8 cellular contexts compared by ENCODE assay signal in genomic region chr19:43503501-43504425, GRCh38. TPM values are rescaled to one million over a fixed set of nuclear protein-coding genes. Genes with fewer than 3 reads are reported as not detected.
A peak's percentile ranks its signal among the peaks of the same experiment; 100 is the strongest.
DNase-seq lines count a peak whose midpoint lies in the region; ATAC-seq and TF ChIP-seq lines count a peak whose summit lies in the region.

No MANE protein-coding gene starts in this region.

- peak overlapping the region; percentile 82 for H3K4me3 ChIP-seq in GM12865 (ENCODE audit: low read depth, low read length)
- peak overlapping the region; percentile 6 to 95 (median 67) for H3K4me3 ChIP-seq in adrenal gland
- H3K4me3 ChIP-seq in left ventricle myocardium inferior = peak overlapping the region; percentile 77
- peak overlapping the region; percentile 52 to 80 for H3K4me3 ChIP-seq in prostate gland
- peak overlapping the region; percentile 62 for H3K4me3 ChIP-seq in urinary bladder (ENCODE audit: low read depth, low read length)

- ATAC-seq in HG02642 (IDR thresholded peaks at IDR 0.05; ENCODE audit: poor library complexity, unreplicated experiment) = peak; percentile 92

- intact Hi-C loops in adrenal gland (cut with DNase I) (loop anchor here in 1 of 2 donors (5.0 kb wide), 1 partner anchor 36 kb away; the partner anchor contains the start of gene LYPD3), left ventricle myocardium inferior (cut with micrococcal nuclease) (no loop called here), prostate gland (cut with DNase I) (loop anchor here (5.0 kb wide), 1 partner anchor 41 kb away; no protein-coding TSS in a partner anchor)

- TF ChIP-seq POLR2A in adrenal gland (IDR thresholded peaks at IDR 0.05) (peak in 1 of 2 donors; percentile 60), prostate gland (IDR thresholded peaks at IDR 0.05) (peak; percentile 90)

- TF ChIP-seq CTCF in GM12865 (IDR thresholded peaks at IDR 0.05; ENCODE audit: insufficient read depth, low read depth, low read length, missing control alignments) = peak; percentile 25
- peak in 1 of 6 experiments; percentile 8 for TF ChIP-seq CTCF in adrenal gland (IDR thresholded peaks at IDR 0.05)
- no peak for TF ChIP-seq CTCF in left ventricle myocardium inferior (IDR thresholded peaks at IDR 0.05; ENCODE audit: borderline replicate concordance)
- peak; percentile 21 to 50 (median 42) for TF ChIP-seq CTCF in prostate gland (IDR thresholded peaks at IDR 0.05)

- DNase-seq in GM12865 (ENCODE audit: low read depth) = peak; percentile 97
- peak; percentile 94 for DNase-seq in NCI-H1105 treated with DMSO at 0.1 percent for 48 hours (lab: John Stamatoyannopoulos, UW)
- peak; percentile 96 for DNase-seq in SW480 (ENCODE audit: low spot score)
- peak; percentile 95 to 100 (median 99) for DNase-seq in adrenal gland
- DNase-seq in left ventricle myocardium inferior = peak; percentile 98
- DNase-seq in prostate gland (ENCODE audit: low spot score) = peak; percentile 99

- H3K27ac ChIP-seq in adrenal gland (peak overlapping the region; percentile 70 to 94 (median 84)), left ventricle myocardium inferior (replicated peaks) (peak overlapping the region; percentile 83), prostate gland (peak overlapping the region; percentile 93 to 99), urinary bladder (ENCODE audit: low read depth) (peak overlapping the region; percentile 89)

- peaks cover 12 to 24% of the 10 kb centered on the region in 2 donors for H3K4me1 ChIP-seq in adrenal gland (replicated peaks in 1 of 2)
- H3K4me1 ChIP-seq in left ventricle myocardium inferior = peaks cover 27% of the 10 kb centered on the region
- peaks cover 16% of the 10 kb centered on the region for H3K4me1 ChIP-seq in prostate gland (replicated peaks)
- no peaks in the 10 kb centered on the region for H3K4me1 ChIP-seq in urinary bladder (ENCODE audit: insufficient read depth)

- H3K9me3 ChIP-seq in adrenal gland (replicated peaks in 1 of 3) (no peaks in the 10 kb centered on the region), left ventricle myocardium inferior (replicated peaks) (no peaks in the 10 kb centered on the region), prostate gland (no peaks in the 10 kb centered on the region)

- WGBS in adrenal gland, 4 donors = 0 to 1% (median 1%) methylated on average over 30 to 64 of the region's 64 CpGs
- under 1% methylated on average over 40 of the region's 64 CpGs for WGBS in prostate gland
- under 1% methylated on average over 64 of the region's 64 CpGs for WGBS in urinary bladder

- H3K27me3 ChIP-seq in adrenal gland = no peaks in the 10 kb centered on the region
- no peaks in the 10 kb centered on the region for H3K27me3 ChIP-seq in left ventricle myocardium inferior (ENCODE audit: low read depth)
- no peaks in the 10 kb centered on the region for H3K27me3 ChIP-seq in prostate gland (replicated peaks; ENCODE audit: insufficient read depth)

- H3K36me3 ChIP-seq in adrenal gland (replicated peaks in 1 of 2) (peaks cover 0 to 10% of the 10 kb centered on the region in 2 donors), left ventricle myocardium inferior (peaks cover 11% of the 10 kb centered on the region), prostate gland (no peaks in the 10 kb centered on the region), urinary bladder (ENCODE audit: insufficient read depth) (peaks cover 2% of the 10 kb centered on the region)

RNA-seq across cellular contexts. Expression of gene PHLDB3, which starts 0.8 kb away (rescaled TPM):
- total RNA-seq in adrenal gland (10 to 100 TPM in 7 of 8 donors, 1 to 10 TPM in 1; 3.5 to 30.7 (median 19.5) TPM), left ventricle myocardium inferior (4.5 TPM), prostate gland (10 to 100 TPM; 43.5 to 54.5 TPM), urinary bladder (10.7 TPM)
- polyA plus RNA-seq in adrenal gland (10 to 100 TPM in 2 of 3 donors, 1 to 10 TPM in 1; 1.7 to 54.5 (median 33.7) TPM), urinary bladder (12.4 TPM)

RNA-seq across cellular contexts. Expression of gene ETHE1, which starts 23.2 kb away (rescaled TPM):
- 10 to 100 TPM; 22.7 to 78.7 (median 39.4) TPM for total RNA-seq in adrenal gland
- polyA plus RNA-seq in adrenal gland = 10 to 100 TPM; 18.2 to 20.0 (median 18.4) TPM
- total RNA-seq in left ventricle myocardium inferior = 14.6 TPM
- 100 to 1,000 TPM in 1 of 2 donors, 10 to 100 TPM in 1; 32.8 to 122 TPM for total RNA-seq in prostate gland
- 27.6 TPM for total RNA-seq in urinary bladder
- 60.1 TPM for polyA plus RNA-seq in urinary bladder

RNA-seq across cellular contexts. Expression of gene ZNF575, which starts 29.2 kb away (rescaled TPM):
- total RNA-seq in adrenal gland = 1 to 10 TPM in 3 of 8 donors, under 1 TPM in 3, not detected in 2; 0.27 to 2.9 (median 1.4) TPM
- polyA plus RNA-seq in adrenal gland = 1 to 10 TPM in 2 of 3 donors, under 1 TPM in 1; 0.53 to 2.2 (median 1.2) TPM
- total RNA-seq in left ventricle myocardium inferior = 1.1 TPM
- total RNA-seq in prostate gland = 1 to 10 TPM in 1 of 2 donors, not detected in 1; 2.0 TPM
- total RNA-seq in urinary bladder = 0.42 TPM
- polyA plus RNA-seq in urinary bladder = 2.3 TPM

RNA-seq across cellular contexts. Expression of gene LYPD3, which starts 38.4 kb away (rescaled TPM):
- total RNA-seq in adrenal gland (1 to 10 TPM in 5 of 8 donors, under 1 TPM in 3; 0.18 to 1.9 (median 1.2) TPM), left ventricle myocardium inferior (0.38 TPM), prostate gland (10 to 100 TPM in 1 of 2 donors, 1 to 10 TPM in 1; 9.8 to 27.6 TPM), urinary bladder (2.8 TPM)
- polyA plus RNA-seq in adrenal gland (under 1 TPM; 0.48 to 0.73 (median 0.57) TPM), urinary bladder (7.7 TPM)

Comparison
In these comparisons a context has a peak if more than half of its experiments do, and no peak if none do; other contexts are left out.
1. Peak in every context shown above with its lines: DNase-seq, ATAC-seq, H3K4me3 ChIP-seq and H3K27ac ChIP-seq.